1 cellular context compared by ENCODE assay signal in genomic region chr6:10694302-10695085, GRCh38.
A peak's percentile ranks its signal among the peaks of the same experiment; 100 is the strongest.
TF ChIP-seq lines count a peak whose summit lies in the region.

TSS of gene C6orf52 (minus strand) at chr6:10694616. CDS start at chr6:10687550, 7,066 bp downstream.
A gene with protein sequence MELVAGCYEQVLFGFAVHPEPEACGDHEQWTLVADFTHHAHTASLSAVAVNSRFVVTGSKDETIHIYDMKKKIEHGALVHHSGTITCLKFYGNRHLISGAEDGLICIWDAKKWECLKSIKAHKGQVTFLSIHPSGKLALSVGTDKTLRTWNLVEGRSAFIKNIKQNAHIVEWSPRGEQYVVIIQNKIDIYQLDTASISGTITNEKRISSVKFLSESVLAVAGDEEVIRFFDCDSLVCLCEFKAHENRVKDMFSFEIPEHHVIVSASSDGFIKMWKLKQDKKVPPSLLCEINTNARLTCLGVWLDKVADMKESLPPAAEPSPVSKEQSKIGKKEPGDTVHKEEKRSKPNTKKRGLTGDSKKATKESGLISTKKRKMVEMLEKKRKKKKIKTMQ (plus strand): TSS chr6:10694972. CDS start chr6:10694986, 14 bp downstream.

TF ChIP-seq in WTC11, 78 proteins besides CTCF, POLR2A, EP300 and RAD21 (continued from another document):
- TF ChIP-seq, protein P1, sequence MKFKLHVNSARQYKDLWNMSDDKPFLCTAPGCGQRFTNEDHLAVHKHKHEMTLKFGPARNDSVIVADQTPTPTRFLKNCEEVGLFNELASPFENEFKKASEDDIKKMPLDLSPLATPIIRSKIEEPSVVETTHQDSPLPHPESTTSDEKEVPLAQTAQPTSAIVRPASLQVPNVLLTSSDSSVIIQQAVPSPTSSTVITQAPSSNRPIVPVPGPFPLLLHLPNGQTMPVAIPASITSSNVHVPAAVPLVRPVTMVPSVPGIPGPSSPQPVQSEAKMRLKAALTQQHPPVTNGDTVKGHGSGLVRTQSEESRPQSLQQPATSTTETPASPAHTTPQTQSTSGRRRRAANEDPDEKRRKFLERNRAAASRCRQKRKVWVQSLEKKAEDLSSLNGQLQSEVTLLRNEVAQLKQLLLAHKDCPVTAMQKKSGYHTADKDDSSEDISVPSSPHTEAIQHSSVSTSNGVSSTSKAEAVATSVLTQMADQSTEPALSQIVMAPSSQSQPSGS (CRISPR knock-in tag; IDR thresholded peaks at IDR 0.05; ENCODE audit: borderline replicate concordance, low read depth) = no peak
- TF ChIP-seq ETV6 (CRISPR knock-in tag; IDR thresholded peaks at IDR 0.05) (peak; percentile 36), EMX1 (CRISPR knock-in tag; IDR thresholded peaks at IDR 0.05) (no peak), GABPB1 (CRISPR knock-in tag; IDR thresholded peaks at IDR 0.05) (0 out of 2 replicates have a peak, but pooled peaks have one; percentile 32), ZNF416 (CRISPR knock-in tag; IDR thresholded peaks at IDR 0.05) (0 out of 2 replicates have a peak, but pooled peaks have one; percentile 36), TCF7 (CRISPR knock-in tag; IDR thresholded peaks at IDR 0.05; ENCODE audit: low read depth) (no peak), FOXK1 (CRISPR knock-in tag; IDR thresholded peaks at IDR 0.05) (peak; percentile 39), CREM (CRISPR knock-in tag; IDR thresholded peaks at IDR 0.05) (peak; percentile 98), CREB1 (CRISPR knock-in tag; IDR thresholded peaks at IDR 0.05) (peak; percentile 61; the same call in 1 of the 2 replicates), SMAD3 (CRISPR knock-in tag; IDR thresholded peaks at IDR 0.05; ENCODE audit: borderline replicate concordance) (0 out of 2 replicates have a peak, but pooled peaks have one; percentile 52), ZNF219 (CRISPR knock-in tag; IDR thresholded peaks at IDR 0.05; ENCODE audit: borderline replicate concordance) (no peak), ZNF425 (CRISPR knock-in tag; conservative IDR thresholded peaks at IDR 0.05) (no peak)
- TF ChIP-seq, protein P2, sequence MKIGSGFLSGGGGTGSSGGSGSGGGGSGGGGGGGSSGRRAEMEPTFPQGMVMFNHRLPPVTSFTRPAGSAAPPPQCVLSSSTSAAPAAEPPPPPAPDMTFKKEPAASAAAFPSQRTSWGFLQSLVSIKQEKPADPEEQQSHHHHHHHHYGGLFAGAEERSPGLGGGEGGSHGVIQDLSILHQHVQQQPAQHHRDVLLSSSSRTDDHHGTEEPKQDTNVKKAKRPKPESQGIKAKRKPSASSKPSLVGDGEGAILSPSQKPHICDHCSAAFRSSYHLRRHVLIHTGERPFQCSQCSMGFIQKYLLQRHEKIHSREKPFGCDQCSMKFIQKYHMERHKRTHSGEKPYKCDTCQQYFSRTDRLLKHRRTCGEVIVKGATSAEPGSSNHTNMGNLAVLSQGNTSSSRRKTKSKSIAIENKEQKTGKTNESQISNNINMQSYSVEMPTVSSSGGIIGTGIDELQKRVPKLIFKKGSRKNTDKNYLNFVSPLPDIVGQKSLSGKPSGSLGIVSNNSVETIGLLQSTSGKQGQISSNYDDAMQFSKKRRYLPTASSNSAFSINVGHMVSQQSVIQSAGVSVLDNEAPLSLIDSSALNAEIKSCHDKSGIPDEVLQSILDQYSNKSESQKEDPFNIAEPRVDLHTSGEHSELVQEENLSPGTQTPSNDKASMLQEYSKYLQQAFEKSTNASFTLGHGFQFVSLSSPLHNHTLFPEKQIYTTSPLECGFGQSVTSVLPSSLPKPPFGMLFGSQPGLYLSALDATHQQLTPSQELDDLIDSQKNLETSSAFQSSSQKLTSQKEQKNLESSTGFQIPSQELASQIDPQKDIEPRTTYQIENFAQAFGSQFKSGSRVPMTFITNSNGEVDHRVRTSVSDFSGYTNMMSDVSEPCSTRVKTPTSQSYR (CRISPR knock-in tag; IDR thresholded peaks at IDR 0.05) = no peak
- TF ChIP-seq, protein P3, sequence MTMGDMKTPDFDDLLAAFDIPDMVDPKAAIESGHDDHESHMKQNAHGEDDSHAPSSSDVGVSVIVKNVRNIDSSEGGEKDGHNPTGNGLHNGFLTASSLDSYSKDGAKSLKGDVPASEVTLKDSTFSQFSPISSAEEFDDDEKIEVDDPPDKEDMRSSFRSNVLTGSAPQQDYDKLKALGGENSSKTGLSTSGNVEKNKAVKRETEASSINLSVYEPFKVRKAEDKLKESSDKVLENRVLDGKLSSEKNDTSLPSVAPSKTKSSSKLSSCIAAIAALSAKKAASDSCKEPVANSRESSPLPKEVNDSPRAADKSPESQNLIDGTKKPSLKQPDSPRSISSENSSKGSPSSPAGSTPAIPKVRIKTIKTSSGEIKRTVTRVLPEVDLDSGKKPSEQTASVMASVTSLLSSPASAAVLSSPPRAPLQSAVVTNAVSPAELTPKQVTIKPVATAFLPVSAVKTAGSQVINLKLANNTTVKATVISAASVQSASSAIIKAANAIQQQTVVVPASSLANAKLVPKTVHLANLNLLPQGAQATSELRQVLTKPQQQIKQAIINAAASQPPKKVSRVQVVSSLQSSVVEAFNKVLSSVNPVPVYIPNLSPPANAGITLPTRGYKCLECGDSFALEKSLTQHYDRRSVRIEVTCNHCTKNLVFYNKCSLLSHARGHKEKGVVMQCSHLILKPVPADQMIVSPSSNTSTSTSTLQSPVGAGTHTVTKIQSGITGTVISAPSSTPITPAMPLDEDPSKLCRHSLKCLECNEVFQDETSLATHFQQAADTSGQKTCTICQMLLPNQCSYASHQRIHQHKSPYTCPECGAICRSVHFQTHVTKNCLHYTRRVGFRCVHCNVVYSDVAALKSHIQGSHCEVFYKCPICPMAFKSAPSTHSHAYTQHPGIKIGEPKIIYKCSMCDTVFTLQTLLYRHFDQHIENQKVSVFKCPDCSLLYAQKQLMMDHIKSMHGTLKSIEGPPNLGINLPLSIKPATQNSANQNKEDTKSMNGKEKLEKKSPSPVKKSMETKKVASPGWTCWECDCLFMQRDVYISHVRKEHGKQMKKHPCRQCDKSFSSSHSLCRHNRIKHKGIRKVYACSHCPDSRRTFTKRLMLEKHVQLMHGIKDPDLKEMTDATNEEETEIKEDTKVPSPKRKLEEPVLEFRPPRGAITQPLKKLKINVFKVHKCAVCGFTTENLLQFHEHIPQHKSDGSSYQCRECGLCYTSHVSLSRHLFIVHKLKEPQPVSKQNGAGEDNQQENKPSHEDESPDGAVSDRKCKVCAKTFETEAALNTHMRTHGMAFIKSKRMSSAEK (CRISPR knock-in tag; IDR thresholded peaks at IDR 0.05; ENCODE audit: borderline replicate concordance) = 0 out of 2 replicates have a peak, but pooled peaks have one; percentile 46
- TF ChIP-seq, protein P4, sequence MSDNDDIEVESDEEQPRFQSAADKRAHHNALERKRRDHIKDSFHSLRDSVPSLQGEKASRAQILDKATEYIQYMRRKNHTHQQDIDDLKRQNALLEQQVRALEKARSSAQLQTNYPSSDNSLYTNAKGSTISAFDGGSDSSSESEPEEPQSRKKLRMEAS (CRISPR knock-in tag; IDR thresholded peaks at IDR 0.05) = peak; percentile 92
- TF ChIP-seq, protein P5, sequence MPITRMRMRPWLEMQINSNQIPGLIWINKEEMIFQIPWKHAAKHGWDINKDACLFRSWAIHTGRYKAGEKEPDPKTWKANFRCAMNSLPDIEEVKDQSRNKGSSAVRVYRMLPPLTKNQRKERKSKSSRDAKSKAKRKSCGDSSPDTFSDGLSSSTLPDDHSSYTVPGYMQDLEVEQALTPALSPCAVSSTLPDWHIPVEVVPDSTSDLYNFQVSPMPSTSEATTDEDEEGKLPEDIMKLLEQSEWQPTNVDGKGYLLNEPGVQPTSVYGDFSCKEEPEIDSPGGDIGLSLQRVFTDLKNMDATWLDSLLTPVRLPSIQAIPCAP (CRISPR knock-in tag; IDR thresholded peaks at IDR 0.05) = no peak
- TF ChIP-seq, protein P6, sequence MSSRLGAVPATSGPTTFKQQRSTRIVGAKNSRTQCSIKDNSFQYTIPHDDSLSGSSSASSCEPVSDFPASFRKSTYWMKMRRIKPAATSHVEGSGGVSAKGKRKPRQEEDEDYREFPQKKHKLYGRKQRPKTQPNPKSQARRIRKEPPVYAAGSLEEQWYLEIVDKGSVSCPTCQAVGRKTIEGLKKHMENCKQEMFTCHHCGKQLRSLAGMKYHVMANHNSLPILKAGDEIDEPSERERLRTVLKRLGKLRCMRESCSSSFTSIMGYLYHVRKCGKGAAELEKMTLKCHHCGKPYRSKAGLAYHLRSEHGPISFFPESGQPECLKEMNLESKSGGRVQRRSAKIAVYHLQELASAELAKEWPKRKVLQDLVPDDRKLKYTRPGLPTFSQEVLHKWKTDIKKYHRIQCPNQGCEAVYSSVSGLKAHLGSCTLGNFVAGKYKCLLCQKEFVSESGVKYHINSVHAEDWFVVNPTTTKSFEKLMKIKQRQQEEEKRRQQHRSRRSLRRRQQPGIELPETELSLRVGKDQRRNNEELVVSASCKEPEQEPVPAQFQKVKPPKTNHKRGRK (CRISPR knock-in tag; IDR thresholded peaks at IDR 0.05; ENCODE audit: borderline replicate concordance) = no peak
